In genomic region chr15:56918046-56918906, GRCh38 we compare ENCODE assay signal across 8 cellular contexts. TPM values are rescaled to one million over a fixed set of nuclear protein-coding genes. Genes with fewer than 3 reads are reported as not detected.
DNase-seq lines count a peak whose midpoint lies in the region; ATAC-seq and TF ChIP-seq lines count a peak whose summit lies in the region.

Gene TCF12, plus strand, starts transcription at chr15:56918644. Its CDS starts 1,270 bp downstream, at chr15:56919914.

- H3K79me2 ChIP-seq in OCI-LY3 (ENCODE audit: low read length): peaks cover 29% of the 10 kb centered on the region

- peak within 1 kb of the TSS; percentile 94 for H3K4me2 ChIP-seq in OCI-LY3 (ENCODE audit: low read length)

- TF ChIP-seq CTCF in OCI-LY3 (IDR thresholded peaks at IDR 0.05; ENCODE audit: low read depth, low read length) (peak; percentile 46), epithelial cell of esophagus (IDR thresholded peaks at IDR 0.05; ENCODE audit: insufficient read depth, low read depth, low read length, missing control alignments) (peak; percentile 54), mucosa of descending colon (IDR thresholded peaks at IDR 0.05) (peak; percentile 26)

- H3K4me3 ChIP-seq in OCI-LY3 (ENCODE audit: low read length) (peak within 1 kb of the TSS; percentile 97), epithelial cell of esophagus (ENCODE audit: low read length) (peak within 1 kb of the TSS; percentile 87), mucosa of descending colon (peak within 1 kb of the TSS; percentile 95)

- H3K9me3 ChIP-seq in OCI-LY3 (ENCODE audit: insufficient read depth, low read length): no peaks in the 10 kb centered on the region
- H3K9me3 ChIP-seq in mucosa of descending colon: no peaks in the 10 kb centered on the region

- peak within 1 kb of the TSS; percentile 65 for H2AFZ ChIP-seq in OCI-LY3 (ENCODE audit: low read depth, low read length)

- H3K4me1 ChIP-seq in OCI-LY3 (ENCODE audit: low read length) (peaks cover 16% of the 10 kb centered on the region), mucosa of descending colon (ENCODE audit: low read depth) (peaks cover 4% of the 10 kb centered on the region)

- intact Hi-C loops in mucosa of descending colon (cut with DNase I, micrococcal nuclease): no loop called here

- no peaks in the 10 kb centered on the region for H4K20me1 ChIP-seq in OCI-LY3 (ENCODE audit: insufficient read depth, low read length)

- DNase-seq in DMS 273 treated with DMSO at 0.1 percent for 48 hours (lab: John Stamatoyannopoulos, UW) (peak; percentile 48), HuH-7.5 (ENCODE audit: low spot score) (peak; percentile 89), activated T-cell treated with anti-CD3 and anti-CD28 coated beads for 1 hour (ENCODE audit: low read depth) (peak; percentile 80), epithelial cell of esophagus (ENCODE audit: low read depth) (peak; percentile 94), mucosa of descending colon (peak; percentile 94 to 96 (median 95))
- DNase-seq in stimulated activated CD8-positive, alpha-beta memory T cell treated with anti-CD3 and anti-CD28 coated beads, Interleukin-4, amount 100 ng/mL, for 24 hours (ENCODE audit: low read depth): peak; percentile 86

- H3K9ac ChIP-seq in OCI-LY3 (ENCODE audit: low read length): peak within 1 kb of the TSS; percentile 94

- H3K36me3 ChIP-seq in OCI-LY3 (replicated peaks; ENCODE audit: low read depth, low read length) (peaks cover 10% of the 10 kb centered on the region), mucosa of descending colon (ENCODE audit: low read depth) (no peaks in the 10 kb centered on the region)

- H3K27ac ChIP-seq in OCI-LY3 (ENCODE audit: low read length): peak within 1 kb of the TSS; percentile 69

- no peaks in the 10 kb centered on the region for H3K27me3 ChIP-seq in OCI-LY3 (ENCODE audit: low read depth, low read length)

- peak; percentile 71 for ATAC-seq in GM21515 (IDR thresholded peaks at IDR 0.05; ENCODE audit: unreplicated experiment)
- ATAC-seq in mucosa of descending colon: peak; percentile 96

RNA-seq across cellular contexts. Expression of gene TCF12, which starts in this region (rescaled TPM):
- total RNA-seq in mucosa of descending colon: 100 to 1,000 TPM in 2 of 3 donors, 10 to 100 TPM in 1; 74.1 to 118 (median 106) TPM

Comparison
In these comparisons a context has a peak if more than half of its experiments do, and no peak if none do; other contexts are left out.
1. Peak in every context shown above with its lines: DNase-seq, ATAC-seq, H3K4me3 ChIP-seq and H3K27ac ChIP-seq.